ENCODE assay signal across 1 cellular context in the genomic region with DNA sequence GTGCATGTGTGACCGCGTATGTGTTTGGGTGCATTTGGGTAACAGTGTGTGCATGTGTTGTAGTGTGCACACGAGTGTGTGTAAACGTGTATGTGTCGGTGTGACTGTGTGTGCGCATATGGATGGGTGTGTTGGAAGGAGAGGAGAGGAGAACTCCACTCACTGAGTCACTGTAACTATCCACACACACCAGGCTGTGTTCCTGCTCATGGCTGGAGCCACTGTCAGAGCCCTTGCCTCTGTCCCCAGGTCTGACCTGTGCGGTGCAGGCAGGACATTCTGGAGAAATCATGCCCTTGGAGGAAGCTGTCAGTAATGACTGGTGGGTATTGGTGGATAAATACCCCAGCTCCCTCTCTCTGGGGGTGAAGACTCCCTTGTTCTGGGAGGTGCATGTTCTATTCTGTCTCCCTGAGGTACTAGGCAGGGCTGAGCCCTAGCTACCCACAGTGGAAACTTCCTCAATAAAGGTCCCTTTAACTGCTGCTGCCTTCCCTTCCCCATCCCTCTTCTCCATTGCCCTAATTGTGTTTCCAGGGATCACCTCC.
TF ChIP-seq lines count a peak whose summit lies in the region.

No MANE protein-coding gene starts in this region.

TF ChIP-seq in IMR-90, 13 proteins besides CTCF, POLR2A, EP300 and RAD21:
- TF ChIP-seq, protein P1, sequence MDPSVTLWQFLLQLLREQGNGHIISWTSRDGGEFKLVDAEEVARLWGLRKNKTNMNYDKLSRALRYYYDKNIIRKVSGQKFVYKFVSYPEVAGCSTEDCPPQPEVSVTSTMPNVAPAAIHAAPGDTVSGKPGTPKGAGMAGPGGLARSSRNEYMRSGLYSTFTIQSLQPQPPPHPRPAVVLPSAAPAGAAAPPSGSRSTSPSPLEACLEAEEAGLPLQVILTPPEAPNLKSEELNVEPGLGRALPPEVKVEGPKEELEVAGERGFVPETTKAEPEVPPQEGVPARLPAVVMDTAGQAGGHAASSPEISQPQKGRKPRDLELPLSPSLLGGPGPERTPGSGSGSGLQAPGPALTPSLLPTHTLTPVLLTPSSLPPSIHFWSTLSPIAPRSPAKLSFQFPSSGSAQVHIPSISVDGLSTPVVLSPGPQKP (IDR thresholded peaks at IDR 0.05; ENCODE audit: borderline replicate concordance, low read depth, low read length): no peak
- no peak for TF ChIP-seq MXI1 (IDR thresholded peaks at IDR 0.05; ENCODE audit: borderline replicate concordance, low read depth, low read length)
- no peak for TF ChIP-seq SMC3 (IDR thresholded peaks at IDR 0.05; ENCODE audit: low read depth, low read length)
- no peak for TF ChIP-seq NFE2L2 (IDR thresholded peaks at IDR 0.05; ENCODE audit: low read depth, low read length)
- no peak for TF ChIP-seq BHLHE40 (IDR thresholded peaks at IDR 0.05; ENCODE audit: low read depth, low read length)
- no peak for TF ChIP-seq MAFK (IDR thresholded peaks at IDR 0.05; ENCODE audit: low read depth, low read length)
- no peak for TF ChIP-seq RFX5 (IDR thresholded peaks at IDR 0.05; ENCODE audit: low read depth, low read length)
- no peak for TF ChIP-seq MAZ (IDR thresholded peaks at IDR 0.05; ENCODE audit: borderline replicate concordance, low read depth, low read length)
- TF ChIP-seq RCOR1 (IDR thresholded peaks at IDR 0.05; ENCODE audit: insufficient replicate concordance, low read length): no peak
- TF ChIP-seq, protein P2, sequence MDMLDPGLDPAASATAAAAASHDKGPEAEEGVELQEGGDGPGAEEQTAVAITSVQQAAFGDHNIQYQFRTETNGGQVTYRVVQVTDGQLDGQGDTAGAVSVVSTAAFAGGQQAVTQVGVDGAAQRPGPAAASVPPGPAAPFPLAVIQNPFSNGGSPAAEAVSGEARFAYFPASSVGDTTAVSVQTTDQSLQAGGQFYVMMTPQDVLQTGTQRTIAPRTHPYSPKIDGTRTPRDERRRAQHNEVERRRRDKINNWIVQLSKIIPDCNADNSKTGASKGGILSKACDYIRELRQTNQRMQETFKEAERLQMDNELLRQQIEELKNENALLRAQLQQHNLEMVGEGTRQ (IDR thresholded peaks at IDR 0.05; ENCODE audit: low read depth, low read length): no peak
- TF ChIP-seq FOS (IDR thresholded peaks at IDR 0.05; ENCODE audit: low read depth, low read length): no peak
- no peak for TF ChIP-seq CEBPB (IDR thresholded peaks at IDR 0.05; ENCODE audit: low read depth, low read length)
- no peak for TF ChIP-seq CHD1 (IDR thresholded peaks at IDR 0.05; ENCODE audit: low read depth, low read length)
